ENCODE assay signal across 21 cellular contexts in the genomic region with DNA sequence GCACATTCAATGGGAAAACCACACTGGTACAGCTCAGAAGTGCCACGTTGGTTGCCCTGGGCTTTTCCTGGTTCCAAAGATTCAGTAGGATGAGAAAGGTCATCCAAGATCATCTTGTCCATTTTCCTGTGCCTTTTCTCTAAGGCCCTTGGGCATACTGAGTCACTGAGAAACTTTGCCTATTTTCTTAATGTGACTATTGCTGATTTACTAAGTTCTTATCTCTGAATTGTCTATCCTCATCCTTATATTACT. TPM values are rescaled to one million over a fixed set of nuclear protein-coding genes. Genes with fewer than 3 reads are reported as not detected.
DNase-seq lines count a peak whose midpoint lies in the region; ATAC-seq and TF ChIP-seq lines count a peak whose summit lies in the region.
"Had no signal": no experiment of that assay in that cellular context is flagged by ENCODE, and none has a peak within 500 bp of the region (broad histone marks: within the 10 kb centered on the region; RNA-seq: fewer than 3 reads in every experiment).

No MANE protein-coding gene starts in this region.

- no peak overlapping the region for H2BK15ac ChIP-seq in mesendoderm (replicated peaks; ENCODE audit: low read depth)

- no peak overlapping the region for H2AK5ac ChIP-seq in mesendoderm (ENCODE audit: low read length)

- H3K4me3 ChIP-seq in A673 (ENCODE audit: low read depth, low read length, poor library complexity, severe bottlenecking) (no peak overlapping the region), body of pancreas (no peak overlapping the region), right cardiac atrium (ENCODE audit: low read length) (no peak overlapping the region), skin epidermis (no peak overlapping the region), mesendoderm (ENCODE audit: low read length) (no peak overlapping the region)
- H3K4me3 ChIP-seq: GM23248, lower lobe of right lung, ovary had no signal

- peaks cover 27% of the 10 kb centered on the region for H3K4me1 ChIP-seq in A673 (ENCODE audit: insufficient read depth, low read length, poor library complexity, severe bottlenecking)
- peaks cover 25% of the 10 kb centered on the region for H3K4me1 ChIP-seq in body of pancreas
- H3K4me1 ChIP-seq in right cardiac atrium (ENCODE audit: control insufficient read depth, insufficient read depth, low read length), result peaks cover 11% of the 10 kb centered on the region
- no peaks in the 10 kb centered on the region for H3K4me1 ChIP-seq in mesendoderm (ENCODE audit: control insufficient read depth, low read depth, low read length)

- no peak overlapping the region for H4K5ac ChIP-seq in mesendoderm (ENCODE audit: low read length)

- ATAC-seq in body of pancreas (no peak), right cardiac atrium (peak in 1 of 2 donors; percentile 41), GM21360 (IDR thresholded peaks at IDR 0.05; ENCODE audit: unreplicated experiment) (no peak), GM19467 (IDR thresholded peaks at IDR 0.05; ENCODE audit: unreplicated experiment) (no peak)
- ATAC-seq: activated CD4-positive, CD25-positive, alpha-beta regulatory T cell treated with anti-CD3 and anti-CD28 coated beads, Interleukin-2, amount 50 U/mL, for 24 hours; activated CD8-positive, alpha-beta T cell treated with anti-CD3 and anti-CD28 coated beads, Interleukin-2, amount 10 ng/mL, durations not matched to agents 7 days and 5 days; naive thymus-derived CD8-positive, alpha-beta T cell; stimulated activated naive B cell treated with anti-CD40 and anti-IgM and Interleukin-4, amounts not matched to agents 10 μg/mL and 1 μg/mL and 100 μg/mL, for 72 hours had no signal

- no peak overlapping the region for H3K23ac ChIP-seq in mesendoderm (ENCODE audit: low read length)

- no peaks in the 10 kb centered on the region for H3K79me1 ChIP-seq in mesendoderm (ENCODE audit: low read length)

- no peak overlapping the region for H4K8ac ChIP-seq in mesendoderm (ENCODE audit: low read depth, low read length)

- intact Hi-C loops in A673 (cut with micrococcal nuclease; ENCODE audit: unreplicated experiment) (no loop called here), body of pancreas (cut with DNase I) (no loop called here), right cardiac atrium (cut with DNase I) (no loop called here)

- no peaks in the 10 kb centered on the region for H3K9me3 ChIP-seq in A673 (ENCODE audit: low read depth, low read length, poor library complexity, severe bottlenecking)
- no peaks in the 10 kb centered on the region for H3K9me3 ChIP-seq in body of pancreas
- H3K9me3 ChIP-seq in right cardiac atrium (ENCODE audit: control insufficient read depth, low read length), result no peaks in the 10 kb centered on the region
- H3K9me3 ChIP-seq: lower lobe of right lung, ovary had no signal

- no peak for DNase-seq in A673 (ENCODE audit: low spot score)
- DNase-seq in body of pancreas, result no peak
- no peak for DNase-seq in right cardiac atrium
- DNase-seq in stimulated activated CD4-positive, alpha-beta T cell treated with anti-CD3 and anti-CD28 coated beads, Interleukin-4, amount 100 ng/mL, for 1 hour, result no peak
- no peak for DNase-seq in mesendoderm
- DNase-seq: activated CD8-positive, alpha-beta T cell treated with anti-CD3 and anti-CD28 coated beads, Interleukin-2, amount 10 ng/mL, durations not matched to agents 7 days and 5 days; activated naive CD4-positive, alpha-beta T cell treated with Interleukin-2 at 50 U/mL for 16 hours; activated T-cell treated with anti-CD3 and anti-CD28 coated beads, Interleukin-2, amount 50 U/mL, for 24 hours; GM23248; lower lobe of right lung; naive thymus-derived CD8-positive, alpha-beta T cell; NCI-H1105; NCI-H2081; stimulated activated CD4-positive, alpha-beta T cell treated with anti-CD3 and anti-CD28 coated beads, Interleukin-1b, Interleukin-23, amount 100 ng/mL, for 48 hours; stimulated activated naive B cell treated with anti-CD40 and anti-IgM and Interleukin-4, amounts not matched to agents 10 μg/mL and 1 μg/mL and 100 μg/mL, for 72 hours; T1000 had no signal

- H3K27ac ChIP-seq in A673 (ENCODE audit: low read depth, low read length, poor library complexity, severe bottlenecking) (peak overlapping the region; percentile 57), body of pancreas (peak overlapping the region; percentile 73 to 88 (median 81)), right cardiac atrium (ENCODE audit: low read length) (peak overlapping the region; percentile 62), skin epidermis (peak overlapping the region in 11 of 21 experiments; percentile 26 to 74 (median 54)), mesendoderm (ENCODE audit: low read depth, low read length) (no peak overlapping the region)
- H3K27ac ChIP-seq: GM23248, lower lobe of right lung had no signal

- no peak for TF ChIP-seq CTCF in A673 (conservative IDR thresholded peaks at IDR 0.05; ENCODE audit: low read depth, low read length)
- no peak for TF ChIP-seq CTCF in body of pancreas (IDR thresholded peaks at IDR 0.05)

- no peak overlapping the region for H2BK5ac ChIP-seq in mesendoderm (ENCODE audit: low read length)

- CTCF ChIA-PET in A673 (lab: Charles Lee), result interaction anchor here (0.9 kb wide), 1 partner anchor 107 kb away, joined by 3 read pairs; no protein-coding TSS in a partner anchor

- H3K9ac ChIP-seq in mesendoderm (ENCODE audit: low read length), result no peak overlapping the region
- H3K9ac ChIP-seq: GM23248 had no signal

- POLR2A ChIA-PET in A673 (lab: Charles Lee; ENCODE audit: low non-redundant PET), result no interaction called here

- no TSS peak for BruUV-seq in A673 (replicated peaks; lab: Mats Ljungman, UMichigan)

- H3K4ac ChIP-seq in mesendoderm (ENCODE audit: low read depth, low read length), result no peak overlapping the region

- 31 to 57% methylated on average over 1 of the region's 1 CpG for WGBS in body of pancreas, 2 donors
- 19% methylated on average over 1 of the region's 1 CpG for WGBS in right cardiac atrium
- no CpG with 5 or more reads among the region's 1 CpG for WGBS in mesendoderm (ENCODE audit: extremely low coverage, insufficient coverage, low lambda C conversion rate)

- H3K4me2 ChIP-seq in mesendoderm (ENCODE audit: low read length), result no peak overlapping the region

- TF ChIP-seq POLR2A in body of pancreas (IDR thresholded peaks at IDR 0.05), result no peak

- no peak overlapping the region for H3K56ac ChIP-seq in mesendoderm (ENCODE audit: low read length)

- H3K27me3 ChIP-seq in A673 (replicated peaks; ENCODE audit: insufficient read depth, low read depth, low read length, poor library complexity), result no peaks in the 10 kb centered on the region
- no peaks in the 10 kb centered on the region for H3K27me3 ChIP-seq in body of pancreas
- H3K27me3 ChIP-seq in right cardiac atrium (ENCODE audit: control insufficient read depth, insufficient read depth), result no peaks in the 10 kb centered on the region
- H3K27me3 ChIP-seq in mesendoderm (ENCODE audit: insufficient read depth, low read length, poor library complexity), result no peaks in the 10 kb centered on the region
- H3K27me3 ChIP-seq: ovary had no signal

- H2BK120ac ChIP-seq in mesendoderm (ENCODE audit: low read depth, low read length), result no peak overlapping the region

- H3K18ac ChIP-seq in mesendoderm (ENCODE audit: low read length), result no peak overlapping the region

- H3K36me3 ChIP-seq in A673 (ENCODE audit: insufficient read depth, low read length, poor library complexity, severe bottlenecking) (no peaks in the 10 kb centered on the region), body of pancreas (replicated peaks in 1 of 2; ENCODE audit: insufficient read depth in 1 of 2, low read depth in 2 of 2) (no peaks in the 10 kb centered on the region), mesendoderm (ENCODE audit: control insufficient read depth, insufficient read depth, low read length) (no peaks in the 10 kb centered on the region)
- H3K36me3 ChIP-seq: lower lobe of right lung, ovary had no signal

- no peaks in the 10 kb centered on the region for H3K79me2 ChIP-seq in mesendoderm (ENCODE audit: control insufficient read depth, insufficient read depth, low read length)

RNA-seq across cellular contexts. Expression of a gene that starts 57.2 kb away (rescaled TPM):
- total RNA-seq in A673 (2021) (49.4 and 55.6 TPM in 2 replicates), body of pancreas (10 to 100 TPM in 1 of 2 donors, 1 to 10 TPM in 1; 9.9 to 17.5 TPM), right cardiac atrium (1 to 10 TPM; 5.2 to 7.3 (median 6.2) TPM)
- 5.3 TPM for polyA plus RNA-seq in right cardiac atrium
- polyA plus RNA-seq in mesendoderm (2013, experiment 1 of 2), result 32.9 TPM
- polyA plus RNA-seq in mesendoderm (2013, experiment 2 of 2), result 34.9 TPM
